Comparison of ENCODE assay signal across 8 cellular contexts in the genomic region with DNA sequence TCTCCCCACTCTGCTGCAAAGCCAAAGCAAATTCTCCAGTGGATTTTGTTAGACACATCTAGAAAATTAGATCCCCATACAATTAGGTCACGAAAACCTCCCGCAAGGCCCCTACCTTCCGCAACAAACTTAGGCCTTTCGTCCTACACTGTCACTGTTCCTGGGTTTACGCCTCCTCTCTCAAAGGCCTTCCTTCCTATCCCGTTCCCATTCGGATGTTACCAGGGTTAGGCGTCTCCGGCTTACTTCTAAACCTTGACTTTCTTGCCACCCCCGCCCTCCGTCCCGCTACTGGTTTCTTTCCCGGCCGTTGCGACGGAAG. TPM values are rescaled to one million over a fixed set of nuclear protein-coding genes. Genes with fewer than 3 reads are reported as not detected.
DNase-seq lines count a peak whose midpoint lies in the region; ATAC-seq and TF ChIP-seq lines count a peak whose summit lies in the region.

No MANE protein-coding gene starts in this region.

- intact Hi-C loops in colonic mucosa (cut with DNase I), result no loop called here

- H3K9me3 ChIP-seq in colonic mucosa (no peaks in the 10 kb centered on the region), mucosa of rectum (ENCODE audit: control insufficient read depth in 2 of 2, low read length in 2 of 2) (no peaks in the 10 kb centered on the region)

- H3K27ac ChIP-seq in colonic mucosa (peak overlapping the region; percentile 96), mucosa of rectum (ENCODE audit: low read depth in 2 of 2, low read length in 2 of 2) (peak overlapping the region; percentile 98 to 99)

- peak overlapping the region; percentile 93 for H3K4me3 ChIP-seq in LNCaP clone FGC (ENCODE audit: low read depth, low read length)
- H3K4me3 ChIP-seq in colonic mucosa, result peak overlapping the region; percentile 79
- peak overlapping the region; percentile 93 to 100 for H3K4me3 ChIP-seq in mucosa of rectum (ENCODE audit: low read length in 2 of 2)

- peaks cover 8% of the 10 kb centered on the region for H3K4me1 ChIP-seq in colonic mucosa
- peaks cover 11 to 15% of the 10 kb centered on the region in 2 donors for H3K4me1 ChIP-seq in mucosa of rectum (ENCODE audit: control insufficient read depth in 2 of 2, insufficient read depth in 2 of 2, low read length in 2 of 2)

- DNase-seq in AML-193 (lab: John Stamatoyannopoulos, UW), result peak; percentile 73 to 81
- DNase-seq in LNCaP clone FGC (ENCODE audit: low read depth), result no peak
- no peak for DNase-seq in colonic mucosa
- no peak for DNase-seq in iPS-NIHi7 (ENCODE audit: extremely low spot score)
- no peak for DNase-seq in NCI-H2196 treated with DMSO at 0.1 percent for 48 hours (lab: John Stamatoyannopoulos, UW; ENCODE audit: unreplicated experiment)
- no peak for DNase-seq in C1 segment of cervical spinal cord (lab: John Stamatoyannopoulos, UW)

- no peaks in the 10 kb centered on the region for H3K27me3 ChIP-seq in colonic mucosa
- no peaks in the 10 kb centered on the region for H3K27me3 ChIP-seq in mucosa of rectum (ENCODE audit: control insufficient read depth in 2 of 2, insufficient read depth in 2 of 2, low read length in 2 of 2)

- peak; percentile 33 for ATAC-seq in GM19452 (IDR thresholded peaks at IDR 0.05; ENCODE audit: unreplicated experiment)

- H3K9ac ChIP-seq in colonic mucosa (ENCODE audit: low read depth in 2 of 2, low read length in 2 of 2) (peak overlapping the region; percentile 68 to 88), mucosa of rectum (ENCODE audit: low read depth in 1 of 2, low read length in 2 of 2) (peak overlapping the region; percentile 94 to 99)

- TF ChIP-seq CTCF in LNCaP clone FGC (IDR thresholded peaks at IDR 0.05; ENCODE audit: control insufficient read depth, extremely low read depth, insufficient read depth) (no peak), colonic mucosa (IDR thresholded peaks at IDR 0.05) (no peak)

- H3K36me3 ChIP-seq in colonic mucosa, result peaks cover 3% of the 10 kb centered on the region
- peaks cover 24 to 27% of the 10 kb centered on the region in 2 donors for H3K36me3 ChIP-seq in mucosa of rectum (ENCODE audit: control insufficient read depth in 2 of 2, insufficient read depth in 2 of 2, low read length in 2 of 2)

RNA-seq across cellular contexts. Expression of a gene that starts 0.8 kb away (rescaled TPM):
- 10 to 100 TPM; 31.2 to 46.2 TPM for total RNA-seq in colonic mucosa

RNA-seq across cellular contexts. Expression of a gene that starts 32.6 kb away (rescaled TPM):
- 10 to 100 TPM; 22.7 to 31.8 TPM for total RNA-seq in colonic mucosa

Comparison
In these comparisons a context has a peak if more than half of its experiments do, and no peak if none do; other contexts are left out.
1. DNase-seq: peak in AML-193 (2 of 2); none in LNCaP clone FGC (single experiment), colonic mucosa (single experiment), iPS-NIHi7 (single experiment), NCI-H2196 treated with DMSO at 0.1 percent for 48 hours (single experiment) and C1 segment of cervical spinal cord (0 of 14).
2. Peak in every context shown above with its lines, with median percentiles within 50 percentile points of each other: H3K4me3 ChIP-seq.